ENCODE assay signal across 8 cellular contexts in genomic region chr17:50866950-50867855, GRCh38. TPM values are rescaled to one million over a fixed set of nuclear protein-coding genes. Genes with fewer than 3 reads are reported as not detected.
A peak's percentile ranks its signal among the peaks of the same experiment; 100 is the strongest.
DNase-seq lines count a peak whose midpoint lies in the region; ATAC-seq and TF ChIP-seq lines count a peak whose summit lies in the region.

No MANE protein-coding gene starts in this region.

- peak; percentile 92 for DNase-seq in GF-D8 (lab: John Stamatoyannopoulos, UW)
- peak; percentile 79 for DNase-seq in NCI-H1048 (lab: John Stamatoyannopoulos, UW)
- peak; percentile 96 for DNase-seq in SK-N-DZ (ENCODE audit: low spot score)
- peak; percentile 82 for DNase-seq in activated naive CD4-positive, alpha-beta T cell treated with anti-CD3 and anti-CD28 coated beads, Interleukin-2, amount 50 U/mL, for 16 hours
- DNase-seq in germinal center (ENCODE audit: low spot score), result peak; percentile 90
- peak; percentile 74 to 98 (median 95) for DNase-seq in substantia nigra (lab: John Stamatoyannopoulos, UW)

- peak overlapping the region; percentile 82 to 83 for H3K4me3 ChIP-seq in neutrophil (ENCODE audit: low read depth in 1 of 2, low read length in 1 of 2)

- peaks cover 15% of the 10 kb centered on the region for H3K36me3 ChIP-seq in neutrophil

- H3K4me1 ChIP-seq in neutrophil (ENCODE audit: control insufficient read depth in 1 of 2, insufficient read depth in 1 of 2, low read depth in 1 of 2, low read length in 1 of 2), result peaks cover 62 to 64% of the 10 kb centered on the region in 2 experiments

- TF ChIP-seq CTCF in neutrophil (IDR thresholded peaks at IDR 0.05), result peak; percentile 27

- no peaks in the 10 kb centered on the region for H3K9me3 ChIP-seq in neutrophil

- no peaks in the 10 kb centered on the region for H3K27me3 ChIP-seq in neutrophil

- peak overlapping the region; percentile 92 for H3K27ac ChIP-seq in neutrophil
- H3K27ac ChIP-seq in substantia nigra (ENCODE audit: low read depth, low read length, poor library complexity, severe bottlenecking), result peak overlapping the region; percentile 98

- ATAC-seq in HG02571 (IDR thresholded peaks at IDR 0.05; ENCODE audit: unreplicated experiment), result peak; percentile 37

RNA-seq across cellular contexts. Expression of gene TOB1, which starts 1.0 kb away (rescaled TPM):
- polyA plus RNA-seq in SK-N-DZ (2014; cell fraction: cytosol; rRNA removed), result 4.1 and 5.7 TPM in 2 replicates
- 4.8 and 5.1 TPM in 2 replicates for polyA plus RNA-seq in SK-N-DZ (2014; cell fraction: nucleus; rRNA removed)

RNA-seq across cellular contexts. Expression of gene WFIKKN2, which starts 31.8 kb away (rescaled TPM):
- polyA plus RNA-seq in SK-N-DZ (2014; cell fraction: cytosol; rRNA removed), result 12.1 and 13.4 TPM in 2 replicates
- 10.9 and 20.0 TPM in 2 replicates for polyA plus RNA-seq in SK-N-DZ (2014; cell fraction: nucleus; rRNA removed)

Comparison
In these comparisons a context has a peak if more than half of its experiments do, and no peak if none do; other contexts are left out.
1. Peak in every context shown above with its lines: DNase-seq, ATAC-seq, H3K4me3 ChIP-seq and H3K27ac ChIP-seq.